ENCODE assay signal across 18 cellular contexts in genomic region chr9:99269429-99269828, GRCh38. TPM values are rescaled to one million over a fixed set of nuclear protein-coding genes. Genes with fewer than 3 reads are reported as not detected.
A peak's percentile ranks its signal among the peaks of the same experiment; 100 is the strongest.
DNase-seq lines count a peak whose midpoint lies in the region; TF ChIP-seq lines count a peak whose summit lies in the region.
"Had no signal": no experiment of that assay in that cellular context is flagged by ENCODE, and none has a peak within 500 bp of the region (broad histone marks: within the 10 kb centered on the region; RNA-seq: fewer than 3 reads in every experiment).

No MANE protein-coding gene starts in this region.

- H3K27me3 ChIP-seq in AG04450 (ENCODE audit: control insufficient read depth, insufficient read depth, low read length) (peaks cover 3% of the 10 kb centered on the region), brain microvascular endothelial cell (replicated peaks) (no peaks in the 10 kb centered on the region)
- H3K27me3 ChIP-seq: neural progenitor cell, right atrium auricular region, SJSA1 had no signal

- in situ Hi-C loops in brain microvascular endothelial cell (cut with HindIII; ENCODE audit: low pct_ligation_motif_present, low sequenced_read_pairs) = no loop called here

- peak; percentile 30 for DNase-seq in AG04450 (ENCODE audit: low read depth, low spot score)
- peak; percentile 71 for DNase-seq in HS-5 (ENCODE audit: low read depth)
- DNase-seq in brain microvascular endothelial cell = peak; percentile 34
- DNase-seq in foreskin fibroblast = peak; percentile 53 to 67
- no peak for DNase-seq in activated effector memory CD4-positive, alpha-beta T cell treated with Interleukin-2 at 50 U/mL for 16 hours
- no peak for DNase-seq in NCI-H2227 (lab: John Stamatoyannopoulos, UW; ENCODE audit: unreplicated experiment)
- DNase-seq in activated T-cell treated with anti-CD3 and anti-CD28 coated beads, Interleukin-2, amount 50 U/mL, for 48 hours = no peak
- DNase-seq in NCI-H526 treated with DMSO at 0.1 percent for 48 hours (lab: John Stamatoyannopoulos, UW) = no peak
- DNase-seq: activated CD4-positive, alpha-beta T cell treated with anti-CD3 and anti-CD28 coated beads for 1 hour; activated effector memory CD4-positive, alpha-beta T cell treated with anti-CD3 and anti-CD28 coated beads, Interleukin-2, amount 50 U/mL, for 16 hours; anterior cingulate cortex; kidney glomerular epithelial cell; midbrain; NCI-H1092 treated with DMSO at 0.1 percent for 48 hours; stimulated activated naive CD8-positive, alpha-beta T cell treated with anti-CD3 and anti-CD28 coated beads, Interleukin-15, Interleukin-2, amounts not matched to agents 100 U/mL and 50 U/mL, for 24 hours had no signal

- POLR2A ChIA-PET in AG04450 (lab: Yijun Ruan, JAX) = no interaction called here

- H3K9me3 ChIP-seq in AG04450 (ENCODE audit: control insufficient read depth, insufficient read depth, low read length) = no peaks in the 10 kb centered on the region
- H3K9me3 ChIP-seq: right atrium auricular region, SJSA1 had no signal

- H3K27ac ChIP-seq in AG04450 (ENCODE audit: low read depth, low read length) (no peak overlapping the region), brain microvascular endothelial cell (peak overlapping the region; percentile 29)
- H3K27ac ChIP-seq: neural progenitor cell, right atrium auricular region, SJSA1 had no signal

- H3K4me3 ChIP-seq in AG04450 (ENCODE audit: low read depth, low read length) (no peak overlapping the region), brain microvascular endothelial cell (ENCODE audit: low read depth, low read length) (no peak overlapping the region), foreskin fibroblast (ENCODE audit: low read depth in 1 of 2, low read length in 2 of 2) (no peak overlapping the region)
- H3K4me3 ChIP-seq: neural progenitor cell, right atrium auricular region, SJSA1 had no signal

- H3K36me3 ChIP-seq in brain microvascular endothelial cell (replicated peaks) = no peaks in the 10 kb centered on the region
- H3K36me3 ChIP-seq: neural progenitor cell, right atrium auricular region, SJSA1 had no signal

- TF ChIP-seq CTCF in AG04450 (IDR thresholded peaks at IDR 0.05; ENCODE audit: low read depth, low read length) (no peak), brain microvascular endothelial cell (IDR thresholded peaks at IDR 0.05; ENCODE audit: low read depth, low read length, missing control alignments) (no peak), foreskin fibroblast (IDR thresholded peaks at IDR 0.05; ENCODE audit: low read depth, low read length) (no peak)

- CTCF ChIA-PET in AG04450 (lab: Charles Lee) = interaction anchor here (1.1 to 1.2 kb wide), 2 partner anchors 46 to 954 kb away, joined by 3 to 7 read pairs; no protein-coding TSS in a partner anchor

RNA-seq across cellular contexts. Expression of gene SEC61B, which starts 47.3 kb away (rescaled TPM):
- 207 and 221 TPM in 2 replicates for polyA plus RNA-seq in AG04450 (2011; rRNA removed)
- polyA minus RNA-seq in AG04450 (2011; rRNA and poly(A)+ RNA removed) = 38.3 and 61.4 TPM in 2 replicates

RNA-seq across cellular contexts. Expression of gene ALG2, which starts 47.7 kb away (rescaled TPM):
- polyA plus RNA-seq in AG04450 (2011; rRNA removed) = 55.0 and 61.6 TPM in 2 replicates
- 31.5 and 35.6 TPM in 2 replicates for polyA minus RNA-seq in AG04450 (2011; rRNA and poly(A)+ RNA removed)

Comparison
In these comparisons a context has a peak if more than half of its experiments do, and no peak if none do; other contexts are left out.
1. DNase-seq: peak in AG04450 (single experiment), HS-5 (single experiment), brain microvascular endothelial cell (single experiment) and foreskin fibroblast (2 of 2); none in activated effector memory CD4-positive, alpha-beta T cell treated with Interleukin-2 at 50 U/mL for 16 hours (single experiment), NCI-H2227 (single experiment), activated T-cell treated with anti-CD3 and anti-CD28 coated beads, Interleukin-2, amount 50 U/mL, for 48 hours (0 of 2) and NCI-H526 treated with DMSO at 0.1 percent for 48 hours (single experiment).